Comparison of ENCODE assay signal across 8 cellular contexts in the genomic region with DNA sequence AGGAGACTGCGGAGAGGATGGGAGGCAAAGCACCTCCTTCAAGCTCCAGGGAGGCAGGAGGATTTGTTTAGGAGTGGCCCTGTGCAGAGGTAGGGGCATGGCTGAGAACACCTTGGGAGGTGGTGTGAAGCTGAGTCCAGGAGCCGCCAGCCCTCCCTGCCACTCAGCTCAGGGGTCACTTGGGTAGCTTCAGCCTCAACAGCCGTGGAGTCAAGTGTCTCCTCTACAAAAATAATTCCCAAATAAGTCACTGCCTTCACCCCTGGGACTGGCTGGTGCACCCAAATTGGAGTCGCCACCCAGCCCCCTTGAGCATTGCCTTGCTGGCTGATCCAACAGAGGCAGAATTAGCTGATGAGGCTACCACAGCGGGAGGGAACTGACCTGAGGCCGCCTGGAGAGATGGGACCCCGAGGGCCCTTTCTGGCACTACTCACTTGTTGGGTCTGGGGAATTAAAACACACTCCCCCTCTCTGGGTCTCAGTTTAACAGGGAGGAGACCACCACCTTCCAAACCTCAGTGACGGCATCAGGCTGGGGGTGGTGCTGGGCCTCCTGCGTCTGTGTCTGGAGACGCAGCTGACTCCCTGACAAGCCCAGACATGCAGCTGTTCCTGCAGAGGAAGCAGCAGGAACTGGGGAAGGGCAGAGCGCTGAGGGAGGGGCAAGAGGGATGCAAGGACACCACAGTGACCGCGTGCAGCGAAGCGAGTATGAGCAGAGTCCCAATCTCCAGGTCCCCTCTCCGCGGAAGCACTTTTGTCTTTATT.
DNase-seq lines count a peak whose midpoint lies in the region; ATAC-seq and TF ChIP-seq lines count a peak whose summit lies in the region.

No MANE protein-coding gene starts in this region.

- peak overlapping the region; percentile 53 for H3K27ac ChIP-seq in endodermal cell (ENCODE audit: low read depth, low read length)

- no peaks in the 10 kb centered on the region for H3K27me3 ChIP-seq in endodermal cell (ENCODE audit: control insufficient read depth, insufficient read depth, low read length, poor library complexity, severe bottlenecking)

- H3K4me3 Mint-ChIP-seq in endodermal cell (no peak overlapping the region), nephron (peak overlapping the region in 2 of 3 experiments; percentile 68 to 74), progenitor cell of endocrine pancreas (ENCODE audit: low read depth) (no peak overlapping the region)

- TF ChIP-seq CTCF in endodermal cell (conservative IDR thresholded peaks at IDR 0.05): no peak
- no peak for TF ChIP-seq CTCF in nephron (IDR thresholded peaks at IDR 0.05; ENCODE audit: unreplicated experiment in 3 of 3)
- TF ChIP-seq CTCF in progenitor cell of endocrine pancreas (IDR thresholded peaks at IDR 0.05; ENCODE audit: unreplicated experiment): no peak

- H3K27me3 Mint-ChIP-seq in endodermal cell (ENCODE audit: insufficient read depth) (peaks cover 5% of the 10 kb centered on the region), nephron (ENCODE audit: low read depth) (peaks cover under 1% of the 10 kb centered on the region), progenitor cell of endocrine pancreas (no peaks in the 10 kb centered on the region)

- peaks cover 16% of the 10 kb centered on the region for H3K4me1 ChIP-seq in endodermal cell (ENCODE audit: control insufficient read depth, insufficient read depth, low read length)

- H3K9me3 Mint-ChIP-seq in endodermal cell: no peaks in the 10 kb centered on the region
- no peaks in the 10 kb centered on the region for H3K9me3 Mint-ChIP-seq in nephron
- H3K9me3 Mint-ChIP-seq in progenitor cell of endocrine pancreas (ENCODE audit: low read depth): no peaks in the 10 kb centered on the region

- H3K4me1 Mint-ChIP-seq in endodermal cell: peaks cover 21% of the 10 kb centered on the region
- peaks cover 78% of the 10 kb centered on the region for H3K4me1 Mint-ChIP-seq in nephron
- peaks cover 5% of the 10 kb centered on the region for H3K4me1 Mint-ChIP-seq in progenitor cell of endocrine pancreas (ENCODE audit: low read depth)

- H3K9me3 ChIP-seq in endodermal cell (ENCODE audit: control insufficient read depth, low read length): no peaks in the 10 kb centered on the region

- H3K36me3 Mint-ChIP-seq in endodermal cell (ENCODE audit: low read depth) (no peaks in the 10 kb centered on the region), nephron (ENCODE audit: low read depth) (peaks cover 3% of the 10 kb centered on the region), progenitor cell of endocrine pancreas (ENCODE audit: insufficient read depth) (no peaks in the 10 kb centered on the region)

- peak overlapping the region; percentile 17 for H3K27ac Mint-ChIP-seq in endodermal cell
- H3K27ac Mint-ChIP-seq in nephron: peak overlapping the region; percentile 77 to 95 (median 85)
- no peak overlapping the region for H3K27ac Mint-ChIP-seq in progenitor cell of endocrine pancreas

- 55 to 65% methylated on average over 14 to 17 of the region's 17 CpGs for WGBS in endodermal cell (ENCODE audit: insufficient coverage in 1 of 2, insufficient read length in 1 of 2), 2 experiments

- no peak overlapping the region for H3K4me3 ChIP-seq in endodermal cell (ENCODE audit: low read length)

- ATAC-seq in HG03342 (IDR thresholded peaks at IDR 0.05; ENCODE audit: unreplicated experiment): no peak

- H3K36me3 ChIP-seq in endodermal cell (ENCODE audit: control insufficient read depth, insufficient read depth, low read length): no peaks in the 10 kb centered on the region

- peak; percentile 7 for DNase-seq in HCEC 1CT
- DNase-seq in NCI-H748 (lab: John Stamatoyannopoulos, UW; ENCODE audit: unreplicated experiment): peak; percentile 92
- DNase-seq in endodermal cell: peak; percentile 86
- no peak for DNase-seq in GM19240 (ENCODE audit: insufficient read length, low spot score)
- no peak for DNase-seq in progenitor cell of endocrine pancreas (ENCODE audit: low spot score, unreplicated experiment)
- no peak for DNase-seq in central memory CD4-positive, alpha-beta T cell

- no peak overlapping the region for H3K9ac ChIP-seq in endodermal cell (ENCODE audit: extremely low read depth, low read length, poor library complexity, severe bottlenecking)

Comparison
In these comparisons a context has a peak if more than half of its experiments do, and no peak if none do; other contexts are left out.
1. DNase-seq: peak in HCEC 1CT (single experiment), NCI-H748 (single experiment) and endodermal cell (single experiment); none in GM19240 (single experiment), progenitor cell of endocrine pancreas (single experiment) and central memory CD4-positive, alpha-beta T cell (single experiment).
2. H3K4me3 Mint-ChIP-seq: peak in nephron (2 of 3); none in endodermal cell (single experiment) and progenitor cell of endocrine pancreas (single experiment).